In the genomic region with DNA sequence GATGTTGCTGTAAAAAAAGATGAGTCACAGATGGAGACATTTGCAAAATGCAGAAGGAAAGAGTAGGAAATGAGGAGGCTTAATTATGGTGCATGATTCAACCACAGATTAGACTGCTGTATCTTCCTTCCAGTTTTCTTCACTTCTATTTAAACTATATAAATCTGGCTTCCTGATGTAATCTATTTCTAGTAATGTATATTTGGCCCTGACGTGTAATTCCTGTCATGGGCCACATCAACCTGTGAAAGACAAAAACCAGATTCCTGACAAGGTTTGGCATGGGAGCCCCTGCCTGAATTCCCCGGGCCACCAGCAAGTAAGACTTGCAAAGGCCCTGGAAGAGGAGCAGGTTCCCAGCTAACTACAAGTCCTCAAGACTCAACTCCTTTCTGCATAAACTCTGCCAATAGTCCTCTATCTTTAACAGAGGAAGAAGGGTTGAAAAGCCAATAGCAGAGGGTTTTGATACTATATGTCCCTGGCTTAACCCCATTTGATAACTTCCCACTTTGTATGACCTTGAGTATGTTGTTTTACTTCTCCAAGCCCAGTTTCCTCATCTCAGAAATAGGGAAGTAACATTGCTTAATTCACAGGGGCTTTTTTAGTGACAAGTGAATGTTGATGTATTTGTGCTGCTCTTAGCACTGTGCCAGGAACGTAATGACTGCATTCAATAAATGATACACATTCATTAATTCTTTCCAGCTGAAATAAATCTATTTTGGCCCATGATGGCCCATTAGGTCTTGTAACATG, we compare ENCODE assay signal across 10 cellular contexts.
A peak's percentile ranks its signal among the peaks of the same experiment; 100 is the strongest.
DNase-seq lines count a peak whose midpoint lies in the region; TF ChIP-seq lines count a peak whose summit lies in the region.
"Had no signal": no experiment of that assay in that cellular context is flagged by ENCODE, and none has a peak within 500 bp of the region (broad histone marks: within the 10 kb centered on the region; RNA-seq: fewer than 3 reads in every experiment).

No MANE protein-coding gene starts in this region.

- TF ChIP-seq CTCF in foreskin fibroblast (IDR thresholded peaks at IDR 0.05; ENCODE audit: low read depth, low read length) (no peak), spleen (IDR thresholded peaks at IDR 0.05 in 8 of 11, conservative IDR thresholded peaks at IDR 0.05 in 3 of 11) (no peak)

- H3K4me1 ChIP-seq in spleen, result peaks cover 0 to 14% (median 0%) of the 10 kb centered on the region in 6 donors
- H3K4me1 ChIP-seq: adrenal gland, SJCRH30 had no signal

- H3K4me3 ChIP-seq in foreskin fibroblast (ENCODE audit: low read depth in 1 of 2, low read length in 2 of 2), result no peak overlapping the region
- H3K4me3 ChIP-seq in spleen, result peak overlapping the region in 1 of 8 donors; percentile 34
- H3K4me3 ChIP-seq: adrenal gland, SJCRH30 had no signal

- intact Hi-C loops in spleen (cut with DNase I; ENCODE audit: low total_unique reads), result no loop called here

- TF ChIP-seq POLR2A in spleen (IDR thresholded peaks at IDR 0.05), result no peak

- DNase-seq in HT1080 (ENCODE audit: low read depth), result peak; percentile 61
- DNase-seq in SKM-1 treated with dmso at 0.1 percent for 144 hours (lab: John Stamatoyannopoulos, UW; ENCODE audit: unreplicated experiment), result peak; percentile 98
- DNase-seq in foreskin fibroblast, result peak; percentile 41 to 69
- DNase-seq in spleen, result no peak
- DNase-seq in activated T-cell treated with anti-CD3 and anti-CD28 coated beads, Interleukin-2, amount 50 U/mL, for 48 hours, result no peak
- DNase-seq in T-helper 2 cell treated with Interferon-gamma antibody and Interleukin-4, amounts not matched to agents 5 μg/mL and 100 μg/mL, for 36 hours (ENCODE audit: low spot score), result no peak
- no peak for DNase-seq in stimulated activated CD4-positive, alpha-beta T cell treated with anti-CD3 and anti-CD28 coated beads, Interleukin-15, amount 100 ng/mL, for 24 hours
- no peak for DNase-seq in cerebellar nuclear complex (lab: John Stamatoyannopoulos, UW)
- DNase-seq: SJCRH30 had no signal

- H3K9me3 Mint-ChIP-seq in T-helper 2 cell treated with Interferon-gamma antibody and Interleukin-4, amounts not matched to agents 5 μg/mL and 100 μg/mL, for 36 hours, result peaks cover 3% of the 10 kb centered on the region

- H3K27me3 ChIP-seq in spleen (replicated peaks in 1 of 7), result no peaks in the 10 kb centered on the region
- H3K27me3 ChIP-seq: adrenal gland, SJCRH30 had no signal

- no peaks in the 10 kb centered on the region for H3K4me1 Mint-ChIP-seq in T-helper 2 cell treated with Interferon-gamma antibody and Interleukin-4, amounts not matched to agents 5 μg/mL and 100 μg/mL, for 36 hours (ENCODE audit: low read depth)

- no peak overlapping the region for H3K4me3 Mint-ChIP-seq in T-helper 2 cell treated with Interferon-gamma antibody and Interleukin-4, amounts not matched to agents 5 μg/mL and 100 μg/mL, for 36 hours

- 47 to 60% (median 57%) methylated on average over 3 of the region's 3 CpGs for WGBS in spleen, 5 donors

- no peaks in the 10 kb centered on the region for H3K36me3 ChIP-seq in spleen
- H3K36me3 ChIP-seq: adrenal gland, SJCRH30 had no signal

- H3K27ac ChIP-seq in spleen, result peak overlapping the region in 7 of 8 donors; percentile 55 to 81 (median 58)
- H3K27ac ChIP-seq: SJCRH30 had no signal

- H3K27ac Mint-ChIP-seq in T-helper 2 cell treated with Interferon-gamma antibody and Interleukin-4, amounts not matched to agents 5 μg/mL and 100 μg/mL, for 36 hours, result no peak overlapping the region

- no peaks in the 10 kb centered on the region for H3K36me3 Mint-ChIP-seq in T-helper 2 cell treated with Interferon-gamma antibody and Interleukin-4, amounts not matched to agents 5 μg/mL and 100 μg/mL, for 36 hours (ENCODE audit: low read depth)

- H3K27me3 Mint-ChIP-seq in T-helper 2 cell treated with Interferon-gamma antibody and Interleukin-4, amounts not matched to agents 5 μg/mL and 100 μg/mL, for 36 hours (ENCODE audit: low read depth), result no peaks in the 10 kb centered on the region

- H3K9me3 ChIP-seq in spleen, result no peaks in the 10 kb centered on the region
- H3K9me3 ChIP-seq: adrenal gland, SJCRH30 had no signal

Comparison
In these comparisons a context has a peak if more than half of its experiments do, and no peak if none do; other contexts are left out.
1. DNase-seq: peak in HT1080 (single experiment), SKM-1 treated with dmso at 0.1 percent for 144 hours (single experiment) and foreskin fibroblast (2 of 2); none in spleen (single experiment), activated T-cell treated with anti-CD3 and anti-CD28 coated beads, Interleukin-2, amount 50 U/mL, for 48 hours (0 of 2), T-helper 2 cell treated with Interferon-gamma antibody and Interleukin-4, amounts not matched to agents 5 μg/mL and 100 μg/mL, for 36 hours (single experiment), stimulated activated CD4-positive, alpha-beta T cell treated with anti-CD3 and anti-CD28 coated beads, Interleukin-15, amount 100 ng/mL, for 24 hours (single experiment) and cerebellar nuclear complex (0 of 2).